Comparison of ENCODE assay signal across 8 cellular contexts in genomic region chr3:196159952-196160804, GRCh38. TPM values are rescaled to one million over a fixed set of nuclear protein-coding genes. Genes with fewer than 3 reads are reported as not detected.
DNase-seq lines count a peak whose midpoint lies in the region; ATAC-seq and TF ChIP-seq lines count a peak whose summit lies in the region.

No MANE protein-coding gene starts in this region.

- H3K27me3 Mint-ChIP-seq in naive thymus-derived CD8-positive, alpha-beta T cell = no peaks in the 10 kb centered on the region

- ATAC-seq in GM18870 (IDR thresholded peaks at IDR 0.05; ENCODE audit: unreplicated experiment) (peak; percentile 58), HG03039 (IDR thresholded peaks at IDR 0.05; ENCODE audit: unreplicated experiment) (peak; percentile 92)
- peak; percentile 89 to 99 for ATAC-seq in naive thymus-derived CD8-positive, alpha-beta T cell

- TF ChIP-seq CTCF in choroid plexus epithelial cell (conservative IDR thresholded peaks at IDR 0.05; ENCODE audit: low read depth, low read length) (no peak), suprapubic skin (IDR thresholded peaks at IDR 0.05) (no peak)

- no peak for TF ChIP-seq EP300 in suprapubic skin (IDR thresholded peaks at IDR 0.05)

- no peak for TF ChIP-seq POLR2A in suprapubic skin (IDR thresholded peaks at IDR 0.05)

- no peaks in the 10 kb centered on the region for H3K9me3 Mint-ChIP-seq in naive thymus-derived CD8-positive, alpha-beta T cell

- no peaks in the 10 kb centered on the region for H3K27me3 ChIP-seq in suprapubic skin

- H3K36me3 Mint-ChIP-seq in naive thymus-derived CD8-positive, alpha-beta T cell = no peaks in the 10 kb centered on the region

- POLR2A ChIA-PET in naive thymus-derived CD8-positive, alpha-beta T cell (lab: Charles Lee) = interaction anchor here (0.6 to 0.8 kb wide), 2 partner anchors 15 to 48 kb away, joined by 3 to 4 read pairs; no protein-coding TSS in a partner anchor

- peak; percentile 71 for DNase-seq in CD1c-positive myeloid dendritic cell (ENCODE audit: extremely low spot score)
- DNase-seq in NCI-H748 (lab: John Stamatoyannopoulos, UW; ENCODE audit: unreplicated experiment) = peak; percentile 71
- DNase-seq in choroid plexus epithelial cell (ENCODE audit: low read depth) = peak; percentile 56
- DNase-seq in naive thymus-derived CD8-positive, alpha-beta T cell = peak in 7 of 10 donors; percentile 13 to 49 (median 25)
- no peak for DNase-seq in NCI-H1105 (lab: John Stamatoyannopoulos, UW)
- no peak for DNase-seq in suprapubic skin (ENCODE audit: low spot score in 2 of 2)

- peaks cover 8 to 19% (median 12%) of the 10 kb centered on the region in 4 donors for H3K4me1 Mint-ChIP-seq in naive thymus-derived CD8-positive, alpha-beta T cell

- peak overlapping the region in 9 of 10 donors; percentile 22 to 81 (median 67) for H3K27ac Mint-ChIP-seq in naive thymus-derived CD8-positive, alpha-beta T cell

- no peak overlapping the region for H3K4me3 ChIP-seq in choroid plexus epithelial cell (ENCODE audit: low read depth, low read length)
- H3K4me3 ChIP-seq in suprapubic skin = no peak overlapping the region

- H3K4me1 ChIP-seq in suprapubic skin = no peaks in the 10 kb centered on the region

- H3K4me3 Mint-ChIP-seq in naive thymus-derived CD8-positive, alpha-beta T cell = peak overlapping the region in 3 of 10 donors; percentile 1 to 22 (median 19)

- H3K27ac ChIP-seq in suprapubic skin = no peak overlapping the region

- H3K9me3 ChIP-seq in suprapubic skin = no peaks in the 10 kb centered on the region

- H3K36me3 ChIP-seq in suprapubic skin = peaks cover 4% of the 10 kb centered on the region

- WGBS in suprapubic skin = 76% methylated on average over 15 of the region's 15 CpGs

RNA-seq across cellular contexts. Expression of gene ZDHHC19, which starts 51.0 kb away (rescaled TPM):
- total RNA-seq in naive thymus-derived CD8-positive, alpha-beta T cell = not detected
- under 1 TPM in 1 of 3 donors, not detected in 2; 0.51 TPM for polyA plus RNA-seq in naive thymus-derived CD8-positive, alpha-beta T cell
- total RNA-seq in suprapubic skin = not detected

RNA-seq across cellular contexts. Expression of gene SLC51A, which starts 56.2 kb away (rescaled TPM):
- not detected for total RNA-seq in naive thymus-derived CD8-positive, alpha-beta T cell
- under 1 TPM in 2 of 3 donors, not detected in 1; 0.67 to 0.89 TPM for polyA plus RNA-seq in naive thymus-derived CD8-positive, alpha-beta T cell
- total RNA-seq in suprapubic skin = not detected

Comparison
In these comparisons a context has a peak if more than half of its experiments do, and no peak if none do; other contexts are left out.
1. DNase-seq: peak in CD1c-positive myeloid dendritic cell (single experiment), NCI-H748 (single experiment), choroid plexus epithelial cell (single experiment) and naive thymus-derived CD8-positive, alpha-beta T cell (7 of 10); none in NCI-H1105 (single experiment) and suprapubic skin (0 of 2).
2. Peak in every context shown above with its lines, with median percentiles within 50 percentile points of each other: ATAC-seq.